8 cellular contexts compared by ENCODE assay signal in the genomic region with DNA sequence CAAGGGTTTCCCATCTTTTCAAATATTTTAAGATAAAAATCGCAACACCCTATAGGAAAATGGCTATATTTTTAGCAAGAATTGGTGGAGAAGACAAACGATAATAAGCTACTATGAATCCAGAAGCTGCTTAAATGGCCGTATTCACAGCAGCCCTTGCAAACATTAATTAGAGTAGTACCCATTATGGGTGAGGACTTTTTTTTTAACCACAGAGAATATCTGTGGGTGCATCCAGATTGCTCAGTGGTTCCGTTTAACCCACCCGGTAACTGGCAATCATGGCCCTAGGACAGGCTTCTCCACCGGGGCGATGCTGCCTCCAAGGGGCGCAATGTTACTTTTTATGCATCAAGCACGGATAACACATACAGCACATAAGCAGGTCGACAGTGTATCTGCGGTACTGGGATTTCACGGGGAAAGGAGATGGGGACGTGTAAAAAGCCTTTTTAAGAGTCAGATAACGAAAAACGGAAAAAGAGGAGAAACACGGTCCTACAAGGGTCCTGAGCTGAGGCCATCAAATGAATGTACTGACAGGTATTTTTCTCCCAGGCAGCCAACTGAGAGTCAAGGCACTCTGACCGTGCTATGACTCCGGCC. TPM values are rescaled to one million over a fixed set of nuclear protein-coding genes. Genes with fewer than 3 reads are reported as not detected.
DNase-seq lines count a peak whose midpoint lies in the region; ATAC-seq and TF ChIP-seq lines count a peak whose summit lies in the region.

No MANE protein-coding gene starts in this region.

- TF ChIP-seq CTCF in tibial nerve (IDR thresholded peaks at IDR 0.05) = peak in 1 of 5 experiments; percentile 4

- peak overlapping the region; percentile 63 to 79 (median 72) for H3K4me3 ChIP-seq in BLaER1 treated with 17β-estradiol and CSF1 and Interleukin-3, amounts not matched to agents 10 nM and 100 nM
- H3K4me3 ChIP-seq in GM23248 (peak overlapping the region; percentile 76), mesodermal cell (ENCODE audit: extremely low read depth, insufficient read depth, low read length, poor library complexity, severe bottlenecking) (peak overlapping the region; percentile 54), tibial nerve (peak overlapping the region; percentile 40 to 64 (median 46))

- H3K4me1 ChIP-seq in BLaER1 treated with 17β-estradiol and CSF1 and Interleukin-3, amounts not matched to agents 10 nM and 100 nM = peaks cover 23 to 36% (median 28%) of the 10 kb centered on the region in 10 experiments
- H3K4me1 ChIP-seq in GM23248 (ENCODE audit: insufficient read depth) = no peaks in the 10 kb centered on the region; the same call in 1 of the 2 replicates
- H3K4me1 ChIP-seq in mesodermal cell (ENCODE audit: control insufficient read depth, insufficient read depth, low read length, poor library complexity, severe bottlenecking) = peaks cover 7% of the 10 kb centered on the region
- peaks cover 0 to 25% (median 2%) of the 10 kb centered on the region in 4 donors for H3K4me1 ChIP-seq in tibial nerve

- H3K27me3 ChIP-seq in BLaER1 treated with 17β-estradiol and CSF1 and Interleukin-3, amounts not matched to agents 10 nM and 100 nM = peaks cover 33 to 49% (median 44%) of the 10 kb centered on the region in 11 experiments
- H3K27me3 ChIP-seq in GM23248 (replicated peaks; ENCODE audit: insufficient read depth) (peaks cover 77% of the 10 kb centered on the region), tibial nerve (peaks cover 0 to 41% of the 10 kb centered on the region in 2 donors)

- H3K9me3 ChIP-seq in BLaER1 treated with 17β-estradiol and CSF1 and Interleukin-3, amounts not matched to agents 10 nM and 100 nM (replicated peaks in 1 of 11) = no peaks in the 10 kb centered on the region
- H3K9me3 ChIP-seq in GM23248 (ENCODE audit: low read depth) (no peaks in the 10 kb centered on the region), mesodermal cell (ENCODE audit: control insufficient read depth, low read length) (no peaks in the 10 kb centered on the region), tibial nerve (no peaks in the 10 kb centered on the region)

- WGBS in GM23248 (ENCODE audit: low coverage in 1 of 2, low lambda C conversion rate in 2 of 2, missing lambda C conversion rate in 2 of 2), 2 experiments = 11 to 13% methylated on average over 18 of the region's 18 CpGs
- WGBS in mesodermal cell (ENCODE audit: insufficient coverage in 2 of 2), 2 experiments = 14% methylated on average over 12 to 13 of the region's 18 CpGs
- 9 to 10% methylated on average over 18 of the region's 18 CpGs for WGBS in tibial nerve, 2 donors

- no peak for TF ChIP-seq EP300 in tibial nerve (IDR thresholded peaks at IDR 0.05)

- DNase-seq in GM23248 = peak; percentile 20
- peak; percentile 63 for DNase-seq in SK-MEL-5 (ENCODE audit: low read depth, low spot score)
- DNase-seq in dermis blood vessel endothelial cell = peak; percentile 36
- DNase-seq in tibial nerve (ENCODE audit: low spot score in 2 of 2) = no peak
- DNase-seq in AG20443 (ENCODE audit: low spot score) = no peak

- no peak overlapping the region for H3K27ac ChIP-seq in BLaER1 treated with 17β-estradiol and CSF1 and Interleukin-3, amounts not matched to agents 10 nM and 100 nM
- H3K27ac ChIP-seq in GM23248 (no peak overlapping the region), mesodermal cell (ENCODE audit: low read depth, low read length, severe bottlenecking) (no peak overlapping the region), tibial nerve (no peak overlapping the region)

- H3K4me2 ChIP-seq in BLaER1 treated with 17β-estradiol and CSF1 and Interleukin-3, amounts not matched to agents 10 nM and 100 nM = peak overlapping the region; percentile 94 to 100 (median 99)
- peak overlapping the region; percentile 92 for H3K4me2 ChIP-seq in GM23248 (ENCODE audit: unreplicated experiment)

- in situ Hi-C loops in GM23248 (cut with MboI) (no loop called here), SK-MEL-5 (cut with HindIII; ENCODE audit: low pct_unique_long_range_greater_than_20kb, low sequenced_read_pairs) (no loop called here)

- TF ChIP-seq POLR2A in tibial nerve (IDR thresholded peaks at IDR 0.05) = no peak

- peak overlapping the region; percentile 86 for H2AFZ ChIP-seq in GM23248

- H4K20me1 ChIP-seq in BLaER1 treated with 17β-estradiol and CSF1 and Interleukin-3, amounts not matched to agents 10 nM and 100 nM = peaks cover 0 to 11% (median 0%) of the 10 kb centered on the region in 11 experiments; a peak in 6 of 22 replicates
- H4K20me1 ChIP-seq in GM23248 (ENCODE audit: insufficient read depth) = no peaks in the 10 kb centered on the region

- 0 out of 2 replicates have a peak, but pooled peaks cover 7% of the 10 kb centered on the region for H3F3A ChIP-seq in GM23248 (ENCODE audit: insufficient read depth)

- peak overlapping the region; percentile 51 to 73 (median 67) for H3K9ac ChIP-seq in BLaER1 treated with 17β-estradiol and CSF1 and Interleukin-3, amounts not matched to agents 10 nM and 100 nM
- no peak overlapping the region for H3K9ac ChIP-seq in GM23248

- no peak for ATAC-seq in GM19351 (IDR thresholded peaks at IDR 0.05; ENCODE audit: unreplicated experiment)

- no peaks in the 10 kb centered on the region for H3K36me3 ChIP-seq in BLaER1 treated with 17β-estradiol and CSF1 and Interleukin-3, amounts not matched to agents 10 nM and 100 nM
- no peaks in the 10 kb centered on the region for H3K36me3 ChIP-seq in GM23248 (ENCODE audit: low read depth)
- no peaks in the 10 kb centered on the region for H3K36me3 ChIP-seq in mesodermal cell (ENCODE audit: control insufficient read depth, insufficient read depth, low read length)
- H3K36me3 ChIP-seq in tibial nerve = no peaks in the 10 kb centered on the region

- H3K79me2 ChIP-seq in GM23248 (ENCODE audit: insufficient read depth) = no peaks in the 10 kb centered on the region

- H3K9me2 ChIP-seq in GM23248 (ENCODE audit: insufficient read depth) = no peaks in the 10 kb centered on the region

RNA-seq across cellular contexts. Expression of gene TMEM266, which starts 1.0 kb away (rescaled TPM):
- 0.38 TPM in 1 of 2 replicates, not detected in the other for total RNA-seq in GM23248 (2014; rRNA removed; shearing (Covaris generic))
- polyA plus RNA-seq in GM23248 (2016; fragmentation: Nextera tagmentation; extraction: Ambion mirVana) = 0.10 TPM in 1 of 2 replicates, not detected in the other
- 1.9 and 2.0 TPM in 2 replicates for total RNA-seq in SK-MEL-5 (2014; rRNA removed; shearing (Covaris generic))
- 1.2 and 1.9 TPM in 2 replicates for polyA plus RNA-seq in SK-MEL-5 (2015; cell fraction: cytosol; rRNA removed)
- polyA plus RNA-seq in SK-MEL-5 (2015; cell fraction: nucleus; rRNA removed) = 2.6 and 5.0 TPM in 2 replicates
- total RNA-seq in dermis blood vessel endothelial cell (not detected in 2 replicates), tibial nerve (under 1 TPM in 2 of 4 donors, not detected in 2; 0.30 to 0.42 TPM)
- polyA plus RNA-seq in mesodermal cell (2013, experiment 1 of 2) = 1.3 TPM
- polyA plus RNA-seq in mesodermal cell (2013, experiment 2 of 2) = 0.81 TPM

RNA-seq across cellular contexts. Expression of gene NRG4, which starts 46.6 kb away (rescaled TPM):
- total RNA-seq in GM23248 (2014; rRNA removed; shearing (Covaris generic)) = not detected in 2 replicates
- polyA plus RNA-seq in GM23248 (2016; fragmentation: Nextera tagmentation; extraction: Ambion mirVana) = 0.11 TPM in 1 of 2 replicates, not detected in the other
- 2.8 and 6.3 TPM in 2 replicates for total RNA-seq in SK-MEL-5 (2014; rRNA removed; shearing (Covaris generic))
- 3.4 and 5.7 TPM in 2 replicates for polyA plus RNA-seq in SK-MEL-5 (2015; cell fraction: cytosol; rRNA removed)
- polyA plus RNA-seq in SK-MEL-5 (2015; cell fraction: nucleus; rRNA removed) = 3.2 and 4.1 TPM in 2 replicates
- total RNA-seq in dermis blood vessel endothelial cell = 0.05 TPM in 1 of 2 replicates, not detected in the other
- polyA plus RNA-seq in mesodermal cell (2013, experiment 1 of 2) = 0.11 TPM
- polyA plus RNA-seq in mesodermal cell (2013, experiment 2 of 2) = not detected
- total RNA-seq in tibial nerve = under 1 TPM in 1 of 4 donors, not detected in 3; 0.44 TPM

Comparison
In these comparisons a context has a peak if more than half of its experiments do, and no peak if none do; other contexts are left out.
1. DNase-seq: peak in GM23248 (single experiment), SK-MEL-5 (single experiment) and dermis blood vessel endothelial cell (single experiment); none in tibial nerve (0 of 2) and AG20443 (single experiment).
2. Peak in every context shown above with its lines, with median percentiles within 50 percentile points of each other: H3K4me3 ChIP-seq.